17 cellular contexts compared by ENCODE assay signal in genomic region chr4:21097026-21097425, GRCh38.
A peak's percentile ranks its signal among the peaks of the same experiment; 100 is the strongest.
DNase-seq lines count a peak whose midpoint lies in the region; ATAC-seq and TF ChIP-seq lines count a peak whose summit lies in the region.
"Had no signal": no experiment of that assay in that cellular context is flagged by ENCODE, and none has a peak within 500 bp of the region (broad histone marks: within the 10 kb centered on the region; RNA-seq: fewer than 3 reads in every experiment).

No MANE protein-coding gene starts in this region.

- WGBS in suprapubic skin: 0% methylated on average over 1 of the region's 1 CpG

- peak; percentile 41 for DNase-seq in DMS53 (lab: John Stamatoyannopoulos, UW)
- DNase-seq in DMS53 treated with DMSO at 0.1 percent for 48 hours (lab: John Stamatoyannopoulos, UW; ENCODE audit: unreplicated experiment): no peak
- DNase-seq in epithelial cell of esophagus (ENCODE audit: low read depth): peak; percentile 61
- DNase-seq in lung microvascular endothelial cell (ENCODE audit: low read depth in 2 of 2): peak; percentile 15 to 73
- DNase-seq in activated naive CD8-positive, alpha-beta T cell treated with anti-CD3 and anti-CD28 coated beads, Interleukin-2, amount 50 U/mL, for 24 hours: no peak
- DNase-seq in suprapubic skin (ENCODE audit: low spot score in 2 of 2): no peak
- DNase-seq in DMS114 treated with DMSO at 0.1 percent for 48 hours (lab: John Stamatoyannopoulos, UW; ENCODE audit: unreplicated experiment): no peak
- no peak for DNase-seq in SW480 (ENCODE audit: low spot score)
- DNase-seq: Caco-2; CD8-positive, alpha-beta memory T cell; DMS79 treated with DMSO at 0.1 percent for 48 hours; EL; H7 had no signal

- H3K4me1 ChIP-seq in suprapubic skin: no peaks in the 10 kb centered on the region
- H3K4me1 ChIP-seq: Caco-2 had no signal

- H3K27ac ChIP-seq in suprapubic skin: no peak overlapping the region
- H3K27ac ChIP-seq: 22Rv1 had no signal

- H3K36me3 Mint-ChIP-seq in activated naive CD8-positive, alpha-beta T cell treated with anti-CD3 and anti-CD28 coated beads, Interleukin-2, amount 50 U/mL, for 24 hours (ENCODE audit: low read depth): no peaks in the 10 kb centered on the region
- H3K36me3 Mint-ChIP-seq: CD14-positive monocyte, IgD-negative memory B cell had no signal

- H3K4me3 ChIP-seq in epithelial cell of esophagus (ENCODE audit: low read length) (no peak overlapping the region), suprapubic skin (no peak overlapping the region)
- H3K4me3 ChIP-seq: GM23338 had no signal

- H3K36me3 ChIP-seq in suprapubic skin: no peaks in the 10 kb centered on the region

- no peaks in the 10 kb centered on the region for H3K27me3 ChIP-seq in suprapubic skin

- no peak for TF ChIP-seq CTCF in epithelial cell of esophagus (IDR thresholded peaks at IDR 0.05; ENCODE audit: insufficient read depth, low read depth, low read length, missing control alignments)
- no peak for TF ChIP-seq CTCF in suprapubic skin (IDR thresholded peaks at IDR 0.05)

- H3K9me3 Mint-ChIP-seq in activated naive CD8-positive, alpha-beta T cell treated with anti-CD3 and anti-CD28 coated beads, Interleukin-2, amount 50 U/mL, for 24 hours: peaks cover 11% of the 10 kb centered on the region

- TF ChIP-seq POLR2A in suprapubic skin (IDR thresholded peaks at IDR 0.05): no peak

- H3K27ac Mint-ChIP-seq in activated naive CD8-positive, alpha-beta T cell treated with anti-CD3 and anti-CD28 coated beads, Interleukin-2, amount 50 U/mL, for 24 hours: no peak overlapping the region
- H3K27ac Mint-ChIP-seq: CD14-positive monocyte; CD8-positive, alpha-beta memory T cell; GM23338; IgD-negative memory B cell had no signal

- H3K9me3 ChIP-seq in suprapubic skin: no peaks in the 10 kb centered on the region
- H3K9me3 ChIP-seq: Caco-2 had no signal

- no peak for TF ChIP-seq EP300 in suprapubic skin (IDR thresholded peaks at IDR 0.05)

- H3K4me3 Mint-ChIP-seq in activated naive CD8-positive, alpha-beta T cell treated with anti-CD3 and anti-CD28 coated beads, Interleukin-2, amount 50 U/mL, for 24 hours: no peak overlapping the region
- H3K4me3 Mint-ChIP-seq: CD14-positive monocyte; CD8-positive, alpha-beta memory T cell; GM23338; IgD-negative memory B cell had no signal

- no peak for ATAC-seq in activated naive CD8-positive, alpha-beta T cell treated with anti-CD3 and anti-CD28 coated beads, Interleukin-2, amount 50 U/mL, for 24 hours
- ATAC-seq: GM23338 had no signal

- H3K4me1 Mint-ChIP-seq in activated naive CD8-positive, alpha-beta T cell treated with anti-CD3 and anti-CD28 coated beads, Interleukin-2, amount 50 U/mL, for 24 hours: no peaks in the 10 kb centered on the region
- H3K4me1 Mint-ChIP-seq: CD14-positive monocyte; CD8-positive, alpha-beta memory T cell; GM23338; IgD-negative memory B cell had no signal

- H3K27me3 Mint-ChIP-seq in activated naive CD8-positive, alpha-beta T cell treated with anti-CD3 and anti-CD28 coated beads, Interleukin-2, amount 50 U/mL, for 24 hours: no peaks in the 10 kb centered on the region
- H3K27me3 Mint-ChIP-seq: CD8-positive, alpha-beta memory T cell; IgD-negative memory B cell had no signal

Comparison
In these comparisons a context has a peak if more than half of its experiments do, and no peak if none do; other contexts are left out.
1. DNase-seq: peak in DMS53 (single experiment), epithelial cell of esophagus (single experiment) and lung microvascular endothelial cell (2 of 2); none in DMS53 treated with DMSO at 0.1 percent for 48 hours (single experiment), activated naive CD8-positive, alpha-beta T cell treated with anti-CD3 and anti-CD28 coated beads, Interleukin-2, amount 50 U/mL, for 24 hours (single experiment), suprapubic skin (0 of 2), DMS114 treated with DMSO at 0.1 percent for 48 hours (single experiment) and SW480 (single experiment).